ENCODE assay signal across 14 cellular contexts in genomic region chr9:97593960-97594359, GRCh38. TPM values are rescaled to one million over a fixed set of nuclear protein-coding genes. Genes with fewer than 3 reads are reported as not detected.
DNase-seq lines count a peak whose midpoint lies in the region; ATAC-seq and TF ChIP-seq lines count a peak whose summit lies in the region.
"Had no signal": no experiment of that assay in that cellular context is flagged by ENCODE, and none has a peak within 500 bp of the region (broad histone marks: within the 10 kb centered on the region; RNA-seq: fewer than 3 reads in every experiment).

No MANE protein-coding gene starts in this region.

- H3K9me3 ChIP-seq in ascending aorta (no peaks in the 10 kb centered on the region), gastrocnemius medialis (no peaks in the 10 kb centered on the region)

- H3K27me3 ChIP-seq in ascending aorta (no peaks in the 10 kb centered on the region), gastrocnemius medialis (no peaks in the 10 kb centered on the region)

- H3K36me3 ChIP-seq in ascending aorta: peaks cover 10 to 28% of the 10 kb centered on the region in 2 donors
- H3K36me3 ChIP-seq in gastrocnemius medialis: peaks cover 0 to 22% of the 10 kb centered on the region in 2 donors

- in situ Hi-C loops in gastrocnemius medialis (cut with MboI; ENCODE audit: low sequenced_read_pairs in 4 of 4): loop anchor here in 1 of 4 donors (10.0 kb wide), 1 partner anchor 89 kb away; the partner anchor contains the start of gene TMOD1

- TF ChIP-seq POLR2A in gastrocnemius medialis (IDR thresholded peaks at IDR 0.05): no peak

- ATAC-seq in gastrocnemius medialis: peak; percentile 44 to 53

- H3K27ac ChIP-seq in ascending aorta (peak overlapping the region; percentile 3 to 57), gastrocnemius medialis (peak overlapping the region; percentile 83 to 90 (median 88))
- H3K27ac ChIP-seq: KMS-11 had no signal

- no peak overlapping the region for H3K4me3 ChIP-seq in ascending aorta
- no peak overlapping the region for H3K4me3 ChIP-seq in gastrocnemius medialis

- intact Hi-C loops in ascending aorta (cut with DNase I): no loop called here
- intact Hi-C loops in gastrocnemius medialis (cut with DNase I; ENCODE audit: low total_unique reads): loop anchor here (5.0 kb wide), 2 partner anchors 37 to 57 kb away; no protein-coding TSS in a partner anchor

- DNase-seq in DMS153 (lab: John Stamatoyannopoulos, UW): peak; percentile 66
- peak; percentile 36 for DNase-seq in NCI-H1092 (lab: John Stamatoyannopoulos, UW)
- no peak for DNase-seq in ascending aorta (ENCODE audit: low spot score in 2 of 2)
- DNase-seq in gastrocnemius medialis: peak in 1 of 2 donors; percentile 66
- no peak for DNase-seq in GM19238 (ENCODE audit: insufficient read length, low spot score)
- DNase-seq in GM19240 (ENCODE audit: insufficient read length, low spot score): no peak
- DNase-seq in NCI-H1105 (lab: John Stamatoyannopoulos, UW): no peak
- no peak for DNase-seq in activated CD4-positive, CD25-positive, alpha-beta regulatory T cell (lab: John Stamatoyannopoulos, UW)
- DNase-seq: activated CD4-positive, alpha-beta T cell treated with anti-CD3 and anti-CD28 coated beads, Interleukin-2, amount 50 U/mL, for 4 hours; endodermal cell; GOT3; stimulated activated CD4-positive, alpha-beta T cell treated with anti-CD3 and anti-CD28 coated beads, Interleukin-1b, Interleukin-23, amount 100 ng/mL, for 48 hours; T-helper 9 cell had no signal

- TF ChIP-seq CTCF in ascending aorta (IDR thresholded peaks at IDR 0.05) (no peak), gastrocnemius medialis (IDR thresholded peaks at IDR 0.05 in 4 of 5, conservative IDR thresholded peaks at IDR 0.05 in 1 of 5) (no peak)

- H3K4me1 ChIP-seq in ascending aorta (peaks cover 6 to 19% of the 10 kb centered on the region in 2 donors), gastrocnemius medialis (peaks cover 62 to 77% of the 10 kb centered on the region in 2 donors)

RNA-seq across cellular contexts. Expression of gene TSTD2, which starts 39.2 kb away (rescaled TPM):
- 1.4 TPM for total RNA-seq in ascending aorta
- total RNA-seq in gastrocnemius medialis: 10 to 100 TPM; 11.6 to 19.9 (median 14.5) TPM

RNA-seq across cellular contexts. Expression of gene NCBP1, which starts 39.7 kb away (rescaled TPM):
- total RNA-seq in ascending aorta: 5.1 TPM
- 10 to 100 TPM in 3 of 4 donors, 1 to 10 TPM in 1; 8.2 to 17.2 (median 15.7) TPM for total RNA-seq in gastrocnemius medialis

Comparison
In these comparisons a context has a peak if more than half of its experiments do, and no peak if none do; other contexts are left out.
1. DNase-seq: peak in DMS153 (single experiment) and NCI-H1092 (single experiment); none in ascending aorta (0 of 2), GM19238 (single experiment), GM19240 (single experiment), NCI-H1105 (single experiment) and activated CD4-positive, CD25-positive, alpha-beta regulatory T cell (0 of 4).